In genomic region chr14:71119832-71120231, GRCh38 we compare ENCODE assay signal across 22 cellular contexts.
"Had no signal": no experiment of that assay in that cellular context is flagged by ENCODE, and none has a peak within 500 bp of the region (broad histone marks: within the 10 kb centered on the region; RNA-seq: fewer than 3 reads in every experiment).

No MANE protein-coding gene starts in this region.

- H3K4me3 Mint-ChIP-seq: activated B cell treated with CpG ODN at 0.5 μM for 24 hours; activated naive CD8-positive, alpha-beta T cell treated with anti-CD3 and anti-CD28 coated beads, Interleukin-2, amount 10 ng/mL, durations not matched to agents 7 days and 5 days; activated T-helper 1 cell treated with anti-CD3 and anti-CD28 coated beads, Interleukin-12 subunit alpha, Interleukin-12 subunit beta, Interleukin-2, Interleukin-4 antibody, amounts not matched to agents 30 ng/mL and 10 ng/mL and 1 ng/mL, durations not matched to agents 14 hours and 24 hours and 36 hours; central memory CD8-positive, alpha-beta T cell; stimulated activated effector memory CD8-positive, alpha-beta T cell treated with anti-CD3 and anti-CD28 coated beads, Interleukin-12 subunit alpha, Interleukin-12 subunit beta, amount 100 ng/mL, for 72 hours; T-cell had no signal

- DNase-seq: activated B cell treated with CpG ODN at 0.5 μM for 24 hours; activated CD4-positive, alpha-beta T cell treated with anti-CD3 and anti-CD28 coated beads for 4 hours; activated CD8-positive, alpha-beta memory T cell treated with anti-CD3 and anti-CD28 coated beads, Interleukin-2, amount 50 U/mL, for 4 hours; activated naive CD4-positive, alpha-beta T cell; activated naive CD8-positive, alpha-beta T cell treated with anti-CD3 and anti-CD28 coated beads, Interleukin-2, amount 10 ng/mL, durations not matched to agents 7 days and 5 days; anterior cingulate cortex; erythroblast; left cardiac atrium; mesendoderm; naive thymus-derived CD8-positive, alpha-beta T cell; ovary; psoas muscle; right cardiac atrium; stimulated activated CD4-positive, alpha-beta T cell treated with anti-CD3 and anti-CD28 coated beads, Interleukin-15, amount 100 ng/mL, for 24 hours; stimulated activated CD4-positive, alpha-beta T cell treated with anti-CD3 and anti-CD28 coated beads, Interleukin-4, amount 100 ng/mL, for 1 hour; T-cell; thyroid gland had no signal

- H3K4me1 ChIP-seq: psoas muscle, thyroid gland had no signal

- H3K27me3 ChIP-seq: ovary, thyroid gland had no signal

- H3K4me1 Mint-ChIP-seq: central memory CD8-positive, alpha-beta T cell had no signal

- H3K27ac Mint-ChIP-seq: activated naive CD8-positive, alpha-beta T cell treated with anti-CD3 and anti-CD28 coated beads, Interleukin-2, amount 10 ng/mL, durations not matched to agents 7 days and 5 days; activated T-helper 1 cell treated with anti-CD3 and anti-CD28 coated beads, Interleukin-12 subunit alpha, Interleukin-12 subunit beta, Interleukin-2, Interleukin-4 antibody, amounts not matched to agents 30 ng/mL and 10 ng/mL and 1 ng/mL, durations not matched to agents 14 hours and 24 hours and 36 hours had no signal

- H3K4me3 ChIP-seq: coronary artery, ovary, psoas muscle, skin epidermis, thyroid gland had no signal

- H3K27me3 Mint-ChIP-seq: activated B cell treated with CpG ODN at 0.5 μM for 24 hours; activated naive CD8-positive, alpha-beta T cell treated with anti-CD3 and anti-CD28 coated beads, Interleukin-2, amount 10 ng/mL, durations not matched to agents 7 days and 5 days; central memory CD8-positive, alpha-beta T cell; naive thymus-derived CD8-positive, alpha-beta T cell; T-cell had no signal

- H3K9me3 Mint-ChIP-seq: activated B cell treated with CpG ODN at 0.5 μM for 24 hours; activated naive CD8-positive, alpha-beta T cell treated with anti-CD3 and anti-CD28 coated beads, Interleukin-2, amount 10 ng/mL, durations not matched to agents 7 days and 5 days; activated T-helper 1 cell treated with anti-CD3 and anti-CD28 coated beads, Interleukin-12 subunit alpha, Interleukin-12 subunit beta, Interleukin-2, Interleukin-4 antibody, amounts not matched to agents 30 ng/mL and 10 ng/mL and 1 ng/mL, durations not matched to agents 14 hours and 24 hours and 36 hours; central memory CD8-positive, alpha-beta T cell; naive thymus-derived CD8-positive, alpha-beta T cell; stimulated activated effector memory CD8-positive, alpha-beta T cell treated with anti-CD3 and anti-CD28 coated beads, Interleukin-12 subunit alpha, Interleukin-12 subunit beta, amount 100 ng/mL, for 72 hours; T-cell had no signal

- H3K27ac ChIP-seq: coronary artery, ovary, psoas muscle, thyroid gland had no signal

- H3K9me3 ChIP-seq: ovary, psoas muscle, thyroid gland had no signal

- H3K36me3 ChIP-seq: ovary, thyroid gland had no signal
